ENCODE assay signal across 9 cellular contexts in the genomic region with DNA sequence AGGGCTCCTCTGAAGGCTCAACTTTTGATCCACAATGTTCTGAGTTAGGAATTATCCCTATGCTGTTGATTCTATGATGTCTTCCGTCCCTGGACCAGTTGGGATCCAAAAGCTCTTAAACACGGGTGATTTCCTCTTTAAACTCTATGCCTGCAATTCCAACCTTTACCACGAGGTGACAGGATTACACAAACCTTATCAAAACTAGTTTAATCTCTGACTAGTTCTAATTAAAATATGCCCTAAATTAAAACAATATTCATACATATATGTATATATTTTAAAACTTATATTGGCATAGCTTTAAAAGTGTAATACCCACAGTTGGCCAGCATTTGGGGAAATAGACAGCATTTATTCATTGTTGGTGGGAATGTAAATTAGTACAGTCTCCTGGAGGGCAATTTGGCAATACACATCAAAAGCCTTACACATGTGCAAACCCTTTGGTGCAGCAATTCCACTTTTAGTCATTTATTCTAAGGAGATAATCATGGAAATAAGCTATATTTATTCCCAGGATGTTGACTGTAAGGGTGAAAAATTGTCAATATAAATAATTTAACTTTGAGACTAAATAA. TPM values are rescaled to one million over a fixed set of nuclear protein-coding genes. Genes with fewer than 3 reads are reported as not detected.
DNase-seq lines count a peak whose midpoint lies in the region; ATAC-seq and TF ChIP-seq lines count a peak whose summit lies in the region.
"Had no signal": no experiment of that assay in that cellular context is flagged by ENCODE, and none has a peak within 500 bp of the region (broad histone marks: within the 10 kb centered on the region; RNA-seq: fewer than 3 reads in every experiment).

No MANE protein-coding gene starts in this region.

- intact Hi-C loops in psoas muscle (cut with DNase I), result loop anchor here in 1 of 2 donors (10.0 kb wide), 1 partner anchor 301 kb away; no protein-coding TSS in a partner anchor

- no peak overlapping the region for H3K4me3 ChIP-seq in NT2/D1 (ENCODE audit: insufficient read length, low read depth)
- H3K4me3 ChIP-seq in endodermal cell (ENCODE audit: low read length), result no peak overlapping the region
- H3K4me3 ChIP-seq in psoas muscle, result no peak overlapping the region

- no peaks in the 10 kb centered on the region for H3K9me3 Mint-ChIP-seq in endodermal cell

- DNase-seq in GM13976 (ENCODE audit: low spot score), result no peak
- DNase-seq in NT2/D1 (ENCODE audit: low read depth, low spot score), result peak; percentile 15
- peak; percentile 54 for DNase-seq in endodermal cell
- no peak for DNase-seq in psoas muscle
- no peak for DNase-seq in GM19238 (ENCODE audit: insufficient read length, low spot score)
- DNase-seq: GOT3, NCI-H69 had no signal

- H3K27me3 ChIP-seq in NT2/D1 (ENCODE audit: insufficient read depth, insufficient read length), result no peaks in the 10 kb centered on the region
- no peaks in the 10 kb centered on the region for H3K27me3 ChIP-seq in endodermal cell (ENCODE audit: control insufficient read depth, insufficient read depth, low read length, poor library complexity, severe bottlenecking)
- H3K27me3 ChIP-seq in psoas muscle (ENCODE audit: insufficient read depth in 3 of 3, low read length in 2 of 3), result peaks cover 0 to 14% (median 2%) of the 10 kb centered on the region in 3 donors

- H3K36me3 ChIP-seq in NT2/D1 (ENCODE audit: insufficient read depth, insufficient read length, low read length) (no peaks in the 10 kb centered on the region), endodermal cell (ENCODE audit: control insufficient read depth, insufficient read depth, low read length) (no peaks in the 10 kb centered on the region), psoas muscle (ENCODE audit: insufficient read depth in 1 of 2, low read depth in 1 of 2) (no peaks in the 10 kb centered on the region)

- H3K27ac Mint-ChIP-seq in endodermal cell, result no peak overlapping the region

- H3K9me3 ChIP-seq in NT2/D1 (ENCODE audit: insufficient read depth, low read length) (peaks cover 11% of the 10 kb centered on the region), endodermal cell (ENCODE audit: control insufficient read depth, low read length) (peaks cover 9% of the 10 kb centered on the region), psoas muscle (peaks cover 12% of the 10 kb centered on the region)

- in situ Hi-C loops in GM13976 (cut with MboI; ENCODE audit: low sequenced_read_pairs, unreplicated experiment), result loop anchor here (10.0 to 25.0 kb wide), 2 partner anchors 271 to 1203 kb away; no protein-coding TSS in a partner anchor

- H3K27me3 Mint-ChIP-seq in endodermal cell (ENCODE audit: insufficient read depth), result no peaks in the 10 kb centered on the region

- WGBS in endodermal cell (ENCODE audit: insufficient coverage in 1 of 2, insufficient read length in 1 of 2), 2 experiments, result 50% methylated on average over 3 of the region's 3 CpGs; no CpG with 5 or more reads in 1 of the 2 experiments
- WGBS in psoas muscle, 3 donors, result 44 to 60% (median 57%) methylated on average over 3 of the region's 3 CpGs

- ATAC-seq in psoas muscle, result no peak
- no peak for ATAC-seq in HG03442 (IDR thresholded peaks at IDR 0.05; ENCODE audit: unreplicated experiment)
- no peak for ATAC-seq in HG02885 (IDR thresholded peaks at IDR 0.05; ENCODE audit: poor library complexity, unreplicated experiment)

- peak; percentile 25 for TF ChIP-seq CTCF in GM13976 (IDR thresholded peaks at IDR 0.05; ENCODE audit: borderline replicate concordance, control extremely low read depth, extremely low read depth, insufficient read depth, missing control alignments)
- TF ChIP-seq CTCF in endodermal cell (conservative IDR thresholded peaks at IDR 0.05), result peak; percentile 88
- TF ChIP-seq CTCF in psoas muscle (IDR thresholded peaks at IDR 0.05), result peak; percentile 59

- H3K36me3 Mint-ChIP-seq in endodermal cell (ENCODE audit: low read depth), result peaks cover 6% of the 10 kb centered on the region

- H3K27ac ChIP-seq in endodermal cell (ENCODE audit: low read depth, low read length) (no peak overlapping the region), psoas muscle (no peak overlapping the region)

- H3K9ac ChIP-seq in NT2/D1 (ENCODE audit: insufficient read length, low read depth) (no peak overlapping the region), endodermal cell (ENCODE audit: extremely low read depth, low read length, poor library complexity, severe bottlenecking) (no peak overlapping the region)

- peaks cover 12% of the 10 kb centered on the region for H3K4me1 ChIP-seq in NT2/D1 (ENCODE audit: insufficient read depth, insufficient read length)
- H3K4me1 ChIP-seq in endodermal cell (ENCODE audit: control insufficient read depth, insufficient read depth, low read length), result no peaks in the 10 kb centered on the region
- peaks cover 4% of the 10 kb centered on the region for H3K4me1 ChIP-seq in psoas muscle

- peaks cover 9% of the 10 kb centered on the region for H3K4me1 Mint-ChIP-seq in endodermal cell

- H3K4me3 Mint-ChIP-seq in endodermal cell, result no peak overlapping the region

RNA-seq across cellular contexts. Expression of a gene that starts 51.6 kb away (rescaled TPM):
- 10 to 100 TPM; 59.9 to 82.5 TPM for total RNA-seq in endodermal cell
- 40.5 TPM for polyA plus RNA-seq in endodermal cell (2013, experiment 1 of 2)
- 37.3 TPM for polyA plus RNA-seq in endodermal cell (2013, experiment 2 of 2)
- 10 to 100 TPM; 43.2 to 51.6 (median 45.2) TPM for total RNA-seq in psoas muscle
- 10 to 100 TPM; 22.3 to 43.9 (median 27.5) TPM for polyA plus RNA-seq in psoas muscle

Comparison
In these comparisons a context has a peak if more than half of its experiments do, and no peak if none do; other contexts are left out.
1. DNase-seq: peak in NT2/D1 (single experiment) and endodermal cell (single experiment); none in GM13976 (single experiment), psoas muscle (0 of 2) and GM19238 (single experiment).
2. CTCF ChIP-seq: peak in every context shown above with its lines; median percentile 88 in endodermal cell; 59 in psoas muscle; 25 in GM13976.